ENCODE assay signal across 8 cellular contexts in genomic region chr9:113468-114266, GRCh38. TPM values are rescaled to one million over a fixed set of nuclear protein-coding genes. Genes with fewer than 3 reads are reported as not detected.
DNase-seq lines count a peak whose midpoint lies in the region; ATAC-seq and TF ChIP-seq lines count a peak whose summit lies in the region.
"Not testable (repeated sequence)": the region's sequence is repeated elsewhere in the genome, so short reads cannot be mapped to it uniquely, and the experiment has no call there.

No MANE protein-coding gene starts in this region.

- not testable (repeated sequence) for H3K27ac ChIP-seq in naive thymus-derived CD4-positive, alpha-beta T cell (ENCODE audit: low read depth, low read length)

- H3K4me1 ChIP-seq in naive thymus-derived CD4-positive, alpha-beta T cell (ENCODE audit: control insufficient read depth in 2 of 2, insufficient read depth in 2 of 2, low read length in 2 of 2), result not testable (repeated sequence)

- peaks cover 0 to 10% of the 10 kb centered on the region in 2 donors for H3K27me3 ChIP-seq in naive thymus-derived CD4-positive, alpha-beta T cell (ENCODE audit: control insufficient read depth in 2 of 2, insufficient read depth in 2 of 2, low read length in 2 of 2)

- intact Hi-C loops in Calu3 (cut with micrococcal nuclease; ENCODE audit: unreplicated experiment); activated CD4-positive, alpha-beta T cell treated with anti-CD3 and anti-CD28 coated beads, Interleukin-2, amount 10 ng/mL, durations not matched to agents 24 days and 14 days (cut with micrococcal nuclease); left cardiac atrium (cut with DNase I); naive thymus-derived CD4-positive, alpha-beta T cell (cut with micrococcal nuclease): not testable (repeated sequence)

- not testable (repeated sequence) for H3K4me1 Mint-ChIP-seq in Calu3 (ENCODE audit: low read depth, unreplicated experiment)
- peaks cover 16% of the 10 kb centered on the region for H3K4me1 Mint-ChIP-seq in activated CD4-positive, alpha-beta T cell treated with anti-CD3 and anti-CD28 coated beads, Interleukin-2, amount 10 ng/mL, durations not matched to agents 24 days and 14 days
- H3K4me1 Mint-ChIP-seq in naive thymus-derived CD4-positive, alpha-beta T cell, result peaks cover 7 to 38% (median 20%) of the 10 kb centered on the region in 7 donors
- peaks cover 26% of the 10 kb centered on the region for H3K4me1 Mint-ChIP-seq in stimulated activated memory B cell treated with anti-CD40 and anti-IgM and Interleukin-4, amounts not matched to agents 10 μg/mL and 1 μg/mL and 100 μg/mL, for 72 hours

- not testable (repeated sequence) for DNase-seq in Calu3
- DNase-seq in LHCN-M2 (ENCODE audit: low read depth), result peak; percentile 1
- DNase-seq in activated CD4-positive, alpha-beta T cell treated with anti-CD3 and anti-CD28 coated beads, Interleukin-2, amount 10 ng/mL, durations not matched to agents 24 days and 14 days, result peak; percentile 75
- peak in 1 of 2 donors; percentile 19 for DNase-seq in cardiac fibroblast (ENCODE audit: low read depth in 2 of 2)
- DNase-seq in left cardiac atrium, result peak; percentile 22
- peak in 7 of 9 donors; percentile 28 to 52 (median 35) for DNase-seq in naive thymus-derived CD4-positive, alpha-beta T cell

- peaks cover 39% of the 10 kb centered on the region for H3K27me3 Mint-ChIP-seq in Calu3 (ENCODE audit: unreplicated experiment)
- H3K27me3 Mint-ChIP-seq in activated CD4-positive, alpha-beta T cell treated with anti-CD3 and anti-CD28 coated beads, Interleukin-2, amount 10 ng/mL, durations not matched to agents 24 days and 14 days, result peaks cover 45% of the 10 kb centered on the region
- H3K27me3 Mint-ChIP-seq in naive thymus-derived CD4-positive, alpha-beta T cell, result peaks cover 30 to 64% (median 46%) of the 10 kb centered on the region in 5 donors
- peaks cover 56% of the 10 kb centered on the region for H3K27me3 Mint-ChIP-seq in stimulated activated memory B cell treated with anti-CD40 and anti-IgM and Interleukin-4, amounts not matched to agents 10 μg/mL and 1 μg/mL and 100 μg/mL, for 72 hours

- not testable (repeated sequence) for H3K27ac Mint-ChIP-seq in Calu3 (ENCODE audit: unreplicated experiment)
- H3K27ac Mint-ChIP-seq in activated CD4-positive, alpha-beta T cell treated with anti-CD3 and anti-CD28 coated beads, Interleukin-2, amount 10 ng/mL, durations not matched to agents 24 days and 14 days, result peak overlapping the region; percentile 45
- H3K27ac Mint-ChIP-seq in naive thymus-derived CD4-positive, alpha-beta T cell, result peak overlapping the region in 2 of 9 donors; percentile 59 to 69
- peak overlapping the region; percentile 57 for H3K27ac Mint-ChIP-seq in stimulated activated memory B cell treated with anti-CD40 and anti-IgM and Interleukin-4, amounts not matched to agents 10 μg/mL and 1 μg/mL and 100 μg/mL, for 72 hours

- ATAC-seq in GM21447 (IDR thresholded peaks at IDR 0.05; ENCODE audit: unreplicated experiment) (peak; percentile 68), left cardiac atrium (peak; percentile 77 to 83)
- peak; percentile 75 for ATAC-seq in naive thymus-derived CD4-positive, alpha-beta T cell
- peak; percentile 76 for ATAC-seq in stimulated activated memory B cell treated with anti-CD40 and anti-IgM and Interleukin-4, amounts not matched to agents 10 μg/mL and 1 μg/mL and 100 μg/mL, for 72 hours

- TF ChIP-seq CTCF in Calu3 (IDR thresholded peaks at IDR 0.05; ENCODE audit: unreplicated experiment); cardiac fibroblast (IDR thresholded peaks at IDR 0.05; ENCODE audit: low read depth, low read length): not testable (repeated sequence)

- peak overlapping the region; percentile 40 to 45 for H3K4me3 ChIP-seq in cardiac fibroblast (replicated peaks in 1 of 2; ENCODE audit: low read depth in 2 of 2, low read length in 2 of 2)
- H3K4me3 ChIP-seq in naive thymus-derived CD4-positive, alpha-beta T cell (ENCODE audit: low read length), result peak overlapping the region; percentile 20

- H3K9me3 ChIP-seq in naive thymus-derived CD4-positive, alpha-beta T cell (ENCODE audit: control insufficient read depth in 2 of 3, low read length in 3 of 3), result not testable (repeated sequence)

- not testable (repeated sequence) for BruUV-seq in Calu3 (replicated peaks; lab: Mats Ljungman, UMichigan)

- not testable (repeated sequence) for H3K9me3 Mint-ChIP-seq in Calu3 (ENCODE audit: low read depth, unreplicated experiment); activated CD4-positive, alpha-beta T cell treated with anti-CD3 and anti-CD28 coated beads, Interleukin-2, amount 10 ng/mL, durations not matched to agents 24 days and 14 days; naive thymus-derived CD4-positive, alpha-beta T cell; stimulated activated memory B cell treated with anti-CD40 and anti-IgM and Interleukin-4, amounts not matched to agents 10 μg/mL and 1 μg/mL and 100 μg/mL, for 72 hours

- H3K36me3 Mint-ChIP-seq in Calu3 (ENCODE audit: insufficient read depth, unreplicated experiment); activated CD4-positive, alpha-beta T cell treated with anti-CD3 and anti-CD28 coated beads, Interleukin-2, amount 10 ng/mL, durations not matched to agents 24 days and 14 days (ENCODE audit: low read depth); naive thymus-derived CD4-positive, alpha-beta T cell; stimulated activated memory B cell treated with anti-CD40 and anti-IgM and Interleukin-4, amounts not matched to agents 10 μg/mL and 1 μg/mL and 100 μg/mL, for 72 hours: not testable (repeated sequence)

- POLR2A ChIA-PET in naive thymus-derived CD4-positive, alpha-beta T cell (lab: Charles Lee), result not testable (repeated sequence)

- peak overlapping the region; percentile 68 for H3K4me3 Mint-ChIP-seq in Calu3 (ENCODE audit: low read depth, unreplicated experiment)
- peak overlapping the region; percentile 76 for H3K4me3 Mint-ChIP-seq in activated CD4-positive, alpha-beta T cell treated with anti-CD3 and anti-CD28 coated beads, Interleukin-2, amount 10 ng/mL, durations not matched to agents 24 days and 14 days
- H3K4me3 Mint-ChIP-seq in naive thymus-derived CD4-positive, alpha-beta T cell, result peak overlapping the region; percentile 60 to 80 (median 72)
- H3K4me3 Mint-ChIP-seq in stimulated activated memory B cell treated with anti-CD40 and anti-IgM and Interleukin-4, amounts not matched to agents 10 μg/mL and 1 μg/mL and 100 μg/mL, for 72 hours, result peak overlapping the region; percentile 74

- CTCF ChIA-PET in Calu3 (lab: Charles Lee); naive thymus-derived CD4-positive, alpha-beta T cell (lab: Charles Lee): not testable (repeated sequence)

- not testable (repeated sequence) for H3K36me3 ChIP-seq in naive thymus-derived CD4-positive, alpha-beta T cell (ENCODE audit: control insufficient read depth in 2 of 3, insufficient read depth in 3 of 3, low read length in 3 of 3)

RNA-seq across cellular contexts. Expression of gene FOXD4, which starts 4.5 kb away (rescaled TPM):
- total RNA-seq in Calu3 (2022) (1.7 and 2.4 TPM in 2 replicates), LHCN-M2 (2014; rRNA removed) (0.06 and 0.52 TPM in 2 replicates), left cardiac atrium (not detected)
- polyA plus RNA-seq in LHCN-M2 (2012), result 0.13 TPM
- not detected in 2 replicates for total RNA-seq in activated CD4-positive, alpha-beta T cell treated with anti-CD3 and anti-CD28 coated beads, Interleukin-2, amount 10 ng/mL, durations not matched to agents 24 days and 14 days
- under 1 TPM in 3 of 5 experiments, not detected in 2; 0.22 to 0.38 (median 0.27) TPM for total RNA-seq in naive thymus-derived CD4-positive, alpha-beta T cell
- under 1 TPM; 0.09 to 0.12 TPM for polyA plus RNA-seq in naive thymus-derived CD4-positive, alpha-beta T cell
